In genomic region chr14:102264355-102264754, GRCh38 we compare ENCODE assay signal across 16 cellular contexts. TPM values are rescaled to one million over a fixed set of nuclear protein-coding genes. Genes with fewer than 3 reads are reported as not detected.
A peak's percentile ranks its signal among the peaks of the same experiment; 100 is the strongest.
DNase-seq lines count a peak whose midpoint lies in the region; ATAC-seq, FAIRE-seq and TF ChIP-seq lines count a peak whose summit lies in the region.
"Had no signal": no experiment of that assay in that cellular context is flagged by ENCODE, and none has a peak within 500 bp of the region (broad histone marks: within the 10 kb centered on the region; RNA-seq: fewer than 3 reads in every experiment).

No MANE protein-coding gene starts in this region.

- H3K27me3 Mint-ChIP-seq in neural progenitor cell (ENCODE audit: insufficient read depth, low read depth): peaks cover 2% of the 10 kb centered on the region
- H3K27me3 Mint-ChIP-seq: naive thymus-derived CD8-positive, alpha-beta T cell had no signal

- BruUV-seq in mammary epithelial cell (replicated peaks; lab: Mats Ljungman, UMichigan): no TSS peak

- peaks cover 3% of the 10 kb centered on the region for H3K79me2 ChIP-seq in mammary epithelial cell (ENCODE audit: insufficient read depth, low read length)
- no peaks in the 10 kb centered on the region for H3K79me2 ChIP-seq in neural progenitor cell (ENCODE audit: low read depth)

- in situ Hi-C loops in mammary epithelial cell (cut with MboI; ENCODE audit: low sequenced_read_pairs in 2 of 2): no loop called here

- H4K20me1 ChIP-seq in mammary epithelial cell (ENCODE audit: insufficient read depth, low read length): no peaks in the 10 kb centered on the region
- no peaks in the 10 kb centered on the region for H4K20me1 ChIP-seq in neural progenitor cell (ENCODE audit: low read depth)

- no peaks in the 10 kb centered on the region for H3K27me3 ChIP-seq in mammary epithelial cell (ENCODE audit: insufficient read depth, low read length)
- no peaks in the 10 kb centered on the region for H3K27me3 ChIP-seq in neural progenitor cell
- H3K27me3 ChIP-seq: SJCRH30 had no signal

- H2AFZ ChIP-seq in mammary epithelial cell (ENCODE audit: low read depth, low read length) (peak overlapping the region; percentile 66), neural progenitor cell (replicated peaks) (no peak overlapping the region)

- H3K4me2 ChIP-seq in mammary epithelial cell (ENCODE audit: insufficient read depth, low read depth, low read length) (no peak overlapping the region), neural progenitor cell (no peak overlapping the region)

- no peak overlapping the region for H3K4me3 Mint-ChIP-seq in neural progenitor cell
- H3K4me3 Mint-ChIP-seq: naive thymus-derived CD8-positive, alpha-beta T cell had no signal

- dilution Hi-C loops in mammary epithelial cell (cut with HindIII; ENCODE audit: low sequenced_read_pairs): no loop called here

- peak; percentile 53 for FAIRE-seq in H54 (lab: Jason Lieb, UNC)

- H3F3A ChIP-seq in neural progenitor cell (ENCODE audit: low read depth): peaks cover 19% of the 10 kb centered on the region

- no peak for TF ChIP-seq CTCF in mammary epithelial cell (conservative IDR thresholded peaks at IDR 0.05 in 1 of 2, IDR thresholded peaks at IDR 0.05 in 1 of 2; ENCODE audit: extremely low read depth in 1 of 2, insufficient read depth in 1 of 2, low read depth in 1 of 2, low read length in 2 of 2)
- TF ChIP-seq CTCF in neural progenitor cell (IDR thresholded peaks at IDR 0.05): no peak

- intact Hi-C loops in mammary epithelial cell (cut with micrococcal nuclease) (no loop called here), left cardiac atrium (cut with DNase I) (no loop called here)

- no peaks in the 10 kb centered on the region for H3K9me3 Mint-ChIP-seq in neural progenitor cell
- H3K9me3 Mint-ChIP-seq: naive thymus-derived CD8-positive, alpha-beta T cell had no signal

- CTCF ChIA-PET in mammary epithelial cell (lab: Charles Lee; ENCODE audit: low non-redundant PET): no interaction called here

- ATAC-seq in left cardiac atrium (peak; percentile 70 to 79), HG03457 (IDR thresholded peaks at IDR 0.05; ENCODE audit: unreplicated experiment) (no peak)
- ATAC-seq: naive thymus-derived CD8-positive, alpha-beta T cell had no signal

- no peaks in the 10 kb centered on the region for H3K36me3 Mint-ChIP-seq in neural progenitor cell
- H3K36me3 Mint-ChIP-seq: naive thymus-derived CD8-positive, alpha-beta T cell had no signal

- H3K27ac ChIP-seq in mammary epithelial cell (ENCODE audit: insufficient read depth, low read depth, low read length) (peak overlapping the region; percentile 89), neural progenitor cell (no peak overlapping the region)

- no peaks in the 10 kb centered on the region for H3K9me3 ChIP-seq in mammary epithelial cell (replicated peaks; ENCODE audit: insufficient read depth, low read length)
- H3K9me3 ChIP-seq in neural progenitor cell (ENCODE audit: low read depth): no peaks in the 10 kb centered on the region
- H3K9me3 ChIP-seq: SJCRH30 had no signal

- H3K4me3 ChIP-seq in mammary epithelial cell (replicated peaks in 1 of 3; ENCODE audit: insufficient read depth in 1 of 3, low read depth in 2 of 3, low read length in 3 of 3) (no peak overlapping the region), neural progenitor cell (no peak overlapping the region)
- H3K4me3 ChIP-seq: SJCRH30 had no signal

- H3K4me1 ChIP-seq in mammary epithelial cell (ENCODE audit: insufficient read depth, low read length) (peaks cover 31% of the 10 kb centered on the region), neural progenitor cell (peaks cover 13% of the 10 kb centered on the region)

- no peak for TF ChIP-seq POLR2A in H54 (IDR thresholded peaks at IDR 0.05; ENCODE audit: low read depth, low read length)

- 35% methylated on average over 8 of the region's 8 CpGs for WGBS in mammary epithelial cell (ENCODE audit: low coverage, missing lambda C conversion rate)

- H3K36me3 ChIP-seq in mammary epithelial cell (ENCODE audit: insufficient read depth, low read length): peaks cover 3% of the 10 kb centered on the region
- no peaks in the 10 kb centered on the region for H3K36me3 ChIP-seq in neural progenitor cell
- H3K36me3 ChIP-seq: SJCRH30 had no signal

- H3K9ac ChIP-seq in mammary epithelial cell (ENCODE audit: insufficient read depth, low read length) (no peak overlapping the region), neural progenitor cell (no peak overlapping the region)

- peak overlapping the region; percentile 28 for H3K27ac Mint-ChIP-seq in neural progenitor cell
- H3K27ac Mint-ChIP-seq: naive thymus-derived CD8-positive, alpha-beta T cell had no signal

- H3K4me1 Mint-ChIP-seq in neural progenitor cell: peaks cover 13% of the 10 kb centered on the region
- H3K4me1 Mint-ChIP-seq: naive thymus-derived CD8-positive, alpha-beta T cell had no signal

- no peak for DNase-seq in H54 (ENCODE audit: insufficient read length, low spot score)
- no peak for DNase-seq in mammary epithelial cell
- DNase-seq in left cardiac atrium: no peak
- DNase-seq in neural progenitor cell (ENCODE audit: low spot score): no peak
- no peak for DNase-seq in mesenteric fat pad (ENCODE audit: low spot score)
- no peak for DNase-seq in NCI-H774 (lab: John Stamatoyannopoulos, UW)
- no peak for DNase-seq in iPS-NIHi7 (ENCODE audit: extremely low spot score)
- DNase-seq: activated CD4-positive, CD25-positive, alpha-beta regulatory T cell; activated gamma-delta T cell; GOT3; Karpas-422; naive thymus-derived CD8-positive, alpha-beta T cell; NCI-H1436; NCI-H226; SJCRH30 had no signal

RNA-seq across cellular contexts. Expression of gene MOK, which starts 40.6 kb away (rescaled TPM):
- total RNA-seq in mammary epithelial cell (10 to 100 TPM; 41.6 to 49.0 TPM), left cardiac atrium (10 to 100 TPM; 10.8 to 15.3 TPM), neural progenitor cell (ENCODE audit: low replicate concordance) (9.3 and 9.9 TPM in 2 replicates), mesenteric fat pad (13.9 TPM)
- polyA plus RNA-seq in mammary epithelial cell: 38.3 TPM
- polyA minus RNA-seq in mammary epithelial cell: 9.1 TPM

RNA-seq across cellular contexts. Expression of gene ZNF839, which starts 55.2 kb away (rescaled TPM):
- total RNA-seq in mammary epithelial cell (10 to 100 TPM; 12.0 to 14.1 TPM), left cardiac atrium (1 to 10 TPM; 5.9 to 6.4 TPM), neural progenitor cell (ENCODE audit: low replicate concordance) (13.7 and 22.6 TPM in 2 replicates), mesenteric fat pad (7.4 TPM)
- 8.3 TPM for polyA plus RNA-seq in mammary epithelial cell
- polyA minus RNA-seq in mammary epithelial cell: 17.3 TPM
